ENCODE assay signal across 14 cellular contexts in the genomic region with DNA sequence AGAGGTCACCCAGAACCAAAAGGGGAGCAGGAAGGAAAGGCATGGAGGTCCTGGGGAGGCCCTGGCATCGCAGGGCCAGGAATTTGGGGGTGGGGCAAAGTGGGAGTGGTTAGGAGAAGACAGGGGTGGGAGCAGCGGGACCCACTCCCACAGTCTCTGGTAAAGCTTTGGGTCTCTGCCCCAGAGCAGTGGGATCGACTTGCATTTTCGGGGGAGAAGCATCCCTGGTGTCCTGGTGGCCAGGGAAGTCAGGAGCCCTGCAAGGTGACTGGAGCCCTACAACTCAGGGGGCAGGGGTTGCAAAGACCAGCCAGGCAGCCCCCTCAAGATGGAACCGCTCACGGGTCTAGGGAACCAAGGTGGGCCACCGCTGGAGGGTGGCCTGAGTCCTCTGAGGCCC. TPM values are rescaled to one million over a fixed set of nuclear protein-coding genes. Genes with fewer than 3 reads are reported as not detected.
A peak's percentile ranks its signal among the peaks of the same experiment; 100 is the strongest.
DNase-seq lines count a peak whose midpoint lies in the region; ATAC-seq and TF ChIP-seq lines count a peak whose summit lies in the region.
"Had no signal": no experiment of that assay in that cellular context is flagged by ENCODE, and none has a peak within 500 bp of the region (broad histone marks: within the 10 kb centered on the region; RNA-seq: fewer than 3 reads in every experiment).

No MANE protein-coding gene starts in this region.

- intact Hi-C loops in cardiac septum (cut with DNase I) (no loop called here), Right ventricle myocardium inferior (cut with DNase I) (no loop called here), lower lobe of right lung (cut with DNase I) (no loop called here), spleen (cut with DNase I; ENCODE audit: low total_unique reads) (no loop called here)

- ATAC-seq in Right ventricle myocardium inferior: no peak
- ATAC-seq in lower lobe of right lung: no peak
- ATAC-seq: GM23338 had no signal

- no peaks in the 10 kb centered on the region for H3K79me2 ChIP-seq in Karpas-422 (ENCODE audit: low read length)

- H3K4me3 ChIP-seq in lower lobe of right lung (no peak overlapping the region), spleen (no peak overlapping the region), Karpas-422 (ENCODE audit: low read length) (no peak overlapping the region)
- H3K4me3 ChIP-seq: BLaER1 treated with 17β-estradiol and CSF1 and Interleukin-3, amounts not matched to agents 10 nM and 100 nM; GM23338 had no signal

- no peak overlapping the region for H3K4me2 ChIP-seq in Karpas-422 (ENCODE audit: low read depth, low read length, poor library complexity, severe bottlenecking)
- H3K4me2 ChIP-seq: GM23338 had no signal

- no peaks in the 10 kb centered on the region for H4K20me1 ChIP-seq in Karpas-422 (ENCODE audit: insufficient read depth, low read depth, low read length)

- H3K27me3 ChIP-seq in lower lobe of right lung (ENCODE audit: low read depth) (peaks cover 28% of the 10 kb centered on the region), spleen (replicated peaks in 1 of 7) (peaks cover 0 to 54% (median 0%) of the 10 kb centered on the region in 7 donors), Karpas-422 (ENCODE audit: low read length) (no peaks in the 10 kb centered on the region; the same call in 1 of the 2 replicates)
- H3K27me3 ChIP-seq: BLaER1 treated with 17β-estradiol and CSF1 and Interleukin-3, amounts not matched to agents 10 nM and 100 nM had no signal

- H3K9me3 ChIP-seq in lower lobe of right lung (no peaks in the 10 kb centered on the region), spleen (peaks cover 0 to 10% (median 2%) of the 10 kb centered on the region in 8 donors), Karpas-422 (ENCODE audit: low read length) (no peaks in the 10 kb centered on the region)

- H2AFZ ChIP-seq in Karpas-422 (ENCODE audit: low read length): no peak overlapping the region
- H2AFZ ChIP-seq: GM23338 had no signal

- DNase-seq in cardiac septum (ENCODE audit: low spot score) (peak; percentile 44), Right ventricle myocardium inferior (ENCODE audit: missing footprints) (no peak), lower lobe of right lung (peak; percentile 14), spleen (peak; percentile 19), occipital lobe (lab: John Stamatoyannopoulos, UW) (no peak), EL (no peak), Karpas-422 (no peak)
- DNase-seq: 8988T; CD4-positive, CD25-positive, alpha-beta regulatory T cell; IMR-90 had no signal

- H3K9ac ChIP-seq in Karpas-422 (ENCODE audit: low read length): no peak overlapping the region
- H3K9ac ChIP-seq: BLaER1 treated with 17β-estradiol and CSF1 and Interleukin-3, amounts not matched to agents 10 nM and 100 nM had no signal

- no peaks in the 10 kb centered on the region for H3K9me2 ChIP-seq in Karpas-422 (replicated peaks; ENCODE audit: insufficient read depth, low read length)

- TF ChIP-seq CTCF in lower lobe of right lung (IDR thresholded peaks at IDR 0.05) (no peak), spleen (IDR thresholded peaks at IDR 0.05 in 8 of 11, conservative IDR thresholded peaks at IDR 0.05 in 3 of 11) (no peak)

- TF ChIP-seq POLR2A in spleen (IDR thresholded peaks at IDR 0.05): no peak

- H3K4me1 ChIP-seq in lower lobe of right lung: no peaks in the 10 kb centered on the region
- H3K4me1 ChIP-seq in spleen: peaks cover 0 to 23% (median 17%) of the 10 kb centered on the region in 6 donors
- peaks cover 48% of the 10 kb centered on the region for H3K4me1 ChIP-seq in Karpas-422 (ENCODE audit: low read length)

- WGBS in spleen, 5 donors: 82 to 89% (median 84%) methylated on average over 6 to 7 of the region's 7 CpGs

- H3K36me3 ChIP-seq in lower lobe of right lung (no peaks in the 10 kb centered on the region), spleen (no peaks in the 10 kb centered on the region), Karpas-422 (ENCODE audit: insufficient read depth, low read length) (no peaks in the 10 kb centered on the region)
- H3K36me3 ChIP-seq: BLaER1 treated with 17β-estradiol and CSF1 and Interleukin-3, amounts not matched to agents 10 nM and 100 nM had no signal

- H3K27ac ChIP-seq in lower lobe of right lung (no peak overlapping the region), spleen (no peak overlapping the region), Karpas-422 (ENCODE audit: low read length) (no peak overlapping the region)

RNA-seq across cellular contexts. Expression of a gene that starts 22.4 kb away (rescaled TPM):
- total RNA-seq in cardiac septum (27.6 TPM), Right ventricle myocardium inferior (58.0 TPM), lower lobe of right lung (44.8 TPM), spleen (10 to 100 TPM; 40.5 to 64.4 (median 47.6) TPM), occipital lobe (29.2 TPM)
- 10 to 100 TPM; 34.9 to 52.5 (median 44.4) TPM for polyA plus RNA-seq in spleen
- total RNA-seq in Karpas-422 (2014; rRNA removed; shearing (Covaris generic); ENCODE audit: low replicate concordance): 26.8 and 54.8 TPM in 2 replicates

RNA-seq across cellular contexts. Expression of a gene that starts 29.9 kb away (rescaled TPM):
- total RNA-seq in cardiac septum: not detected
- 0.43 TPM for total RNA-seq in Right ventricle myocardium inferior
- total RNA-seq in lower lobe of right lung: 1.1 TPM
- 1 to 10 TPM; 1.5 to 4.0 (median 3.0) TPM for total RNA-seq in spleen
- under 1 TPM; 0.14 to 0.20 (median 0.19) TPM for polyA plus RNA-seq in spleen
- total RNA-seq in occipital lobe: not detected
- total RNA-seq in Karpas-422 (2014; rRNA removed; shearing (Covaris generic); ENCODE audit: low replicate concordance): 6.0 and 6.5 TPM in 2 replicates
- total RNA-seq: H7, HT-29, IMR-90 had no signal
- polyA plus RNA-seq: GM23338 had no signal

RNA-seq across cellular contexts. Expression of a gene that starts 53.4 kb away (rescaled TPM):
- total RNA-seq in cardiac septum: 0.59 TPM
- total RNA-seq in Right ventricle myocardium inferior: 7.7 TPM
- 1.4 TPM for total RNA-seq in lower lobe of right lung
- total RNA-seq in spleen: 1 to 10 TPM in 3 of 7 donors, under 1 TPM in 2, not detected in 2; 0.58 to 5.3 (median 1.9) TPM
- polyA plus RNA-seq in spleen: under 1 TPM; 0.46 to 0.67 (median 0.55) TPM
- not detected for total RNA-seq in occipital lobe
- total RNA-seq in Karpas-422 (2014; rRNA removed; shearing (Covaris generic); ENCODE audit: low replicate concordance): 0.19 and 1.9 TPM in 2 replicates
- polyA plus RNA-seq: CD4-positive, CD25-positive, alpha-beta regulatory T cell had no signal

Comparison
In these comparisons a context has a peak if more than half of its experiments do, and no peak if none do; other contexts are left out.
1. DNase-seq: peak in cardiac septum (single experiment), lower lobe of right lung (single experiment) and spleen (single experiment); none in Right ventricle myocardium inferior (single experiment), occipital lobe (single experiment), EL (single experiment) and Karpas-422 (single experiment).